ENCODE assay signal across 13 cellular contexts in genomic region chr14:103820382-103820781, GRCh38. TPM values are rescaled to one million over a fixed set of nuclear protein-coding genes. Genes with fewer than 3 reads are reported as not detected.
DNase-seq lines count a peak whose midpoint lies in the region; ATAC-seq and TF ChIP-seq lines count a peak whose summit lies in the region.
"Had no signal": no experiment of that assay in that cellular context is flagged by ENCODE, and none has a peak within 500 bp of the region (broad histone marks: within the 10 kb centered on the region; RNA-seq: fewer than 3 reads in every experiment).

No MANE protein-coding gene starts in this region.

- H3K9me3 ChIP-seq in T-helper 17 cell (ENCODE audit: control insufficient read depth, low read length, poor library complexity, severe bottlenecking) (no peaks in the 10 kb centered on the region), left ventricle myocardium inferior (replicated peaks) (no peaks in the 10 kb centered on the region)
- H3K9me3 ChIP-seq: Caco-2 had no signal

- CTCF ChIA-PET in Calu3 (lab: Charles Lee): interaction anchor here (0.7 to 1.4 kb wide), 4 partner anchors 7 to 792 kb away, joined by 3 to 6 read pairs (median 4); no protein-coding TSS in a partner anchor

- H3K27me3 Mint-ChIP-seq in Calu3 (ENCODE audit: unreplicated experiment) (no peaks in the 10 kb centered on the region), T-helper 17 cell (no peaks in the 10 kb centered on the region)

- H3K27ac Mint-ChIP-seq in Calu3 (ENCODE audit: unreplicated experiment): no peak overlapping the region
- H3K27ac Mint-ChIP-seq in T-helper 17 cell: peak overlapping the region; percentile 76

- intact Hi-C loops in Calu3 (cut with micrococcal nuclease; ENCODE audit: unreplicated experiment): no loop called here
- intact Hi-C loops in left ventricle myocardium inferior (cut with micrococcal nuclease): no loop called here
- intact Hi-C loops in sciatic nerve (cut with DNase I): no loop called here

- no peak for ATAC-seq in T-helper 17 cell
- peak; percentile 32 for ATAC-seq in sciatic nerve
- no peak for ATAC-seq in GM21515 (IDR thresholded peaks at IDR 0.05; ENCODE audit: unreplicated experiment)

- H3K36me3 ChIP-seq in left ventricle myocardium inferior: no peaks in the 10 kb centered on the region

- TF ChIP-seq CTCF in Calu3 (IDR thresholded peaks at IDR 0.05; ENCODE audit: unreplicated experiment) (no peak), left ventricle myocardium inferior (IDR thresholded peaks at IDR 0.05; ENCODE audit: borderline replicate concordance) (no peak)

- DNase-seq in Calu3 (no peak), T-helper 17 cell (no peak), left ventricle myocardium inferior (no peak), sciatic nerve (ENCODE audit: low spot score) (no peak), HT-29 (ENCODE audit: low spot score) (no peak)
- DNase-seq in activated effector memory CD4-positive, alpha-beta T cell treated with Interleukin-2 at 50 U/mL for 16 hours: no peak
- no peak for DNase-seq in activated CD4-positive, alpha-beta T cell treated with anti-CD3 and anti-CD28 coated beads, Interleukin-2, amount 50 U/mL, for 48 hours
- DNase-seq: activated CD4-positive, CD25-positive, alpha-beta regulatory T cell treated with anti-CD3 and anti-CD28 coated beads, Interleukin-2, amount 50 U/mL, for 72 hours; Caco-2; kidney; NCI-H146 had no signal

- H3K27me3 ChIP-seq in left ventricle myocardium inferior (ENCODE audit: low read depth): no peaks in the 10 kb centered on the region

- peaks cover 90% of the 10 kb centered on the region for H3K4me1 ChIP-seq in left ventricle myocardium inferior

- H3K9me3 Mint-ChIP-seq in Calu3 (ENCODE audit: low read depth, unreplicated experiment): no peaks in the 10 kb centered on the region
- H3K9me3 Mint-ChIP-seq: neural crest cell had no signal

- H3K4me3 Mint-ChIP-seq in Calu3 (ENCODE audit: low read depth, unreplicated experiment) (peak overlapping the region; percentile 22), T-helper 17 cell (no peak overlapping the region)
- H3K4me3 Mint-ChIP-seq: neural crest cell had no signal

- peaks cover 29% of the 10 kb centered on the region for H3K4me1 Mint-ChIP-seq in Calu3 (ENCODE audit: low read depth, unreplicated experiment)
- H3K4me1 Mint-ChIP-seq in T-helper 17 cell: peaks cover 36% of the 10 kb centered on the region

- H3K27ac ChIP-seq in left ventricle myocardium inferior (replicated peaks): peak overlapping the region; percentile 83

- no TSS peak for BruUV-seq in Calu3 (replicated peaks; lab: Mats Ljungman, UMichigan)

- peak overlapping the region; percentile 26 for H3K4me3 ChIP-seq in left ventricle myocardium inferior

- H3K36me3 Mint-ChIP-seq in Calu3 (ENCODE audit: insufficient read depth, unreplicated experiment): no peaks in the 10 kb centered on the region
- H3K36me3 Mint-ChIP-seq in T-helper 17 cell (ENCODE audit: low read depth): no peaks in the 10 kb centered on the region

RNA-seq across cellular contexts. Expression of gene PPP1R13B, which starts 27.0 kb away (rescaled TPM):
- total RNA-seq in Calu3 (2022) (23.2 and 27.7 TPM in 2 replicates), T-helper 17 cell (10 to 100 TPM; 18.2 to 22.6 TPM), left ventricle myocardium inferior (104 TPM), sciatic nerve (38.6 TPM)
- total RNA-seq in HT-29 (2014; rRNA removed; shearing (Covaris generic)): 4.5 and 9.1 TPM in 2 replicates
